In genomic region chr2:239059854-239060253, GRCh38 we compare ENCODE assay signal across 22 cellular contexts.
DNase-seq lines count a peak whose midpoint lies in the region; ATAC-seq, FAIRE-seq and TF ChIP-seq lines count a peak whose summit lies in the region.
"Had no signal": no experiment of that assay in that cellular context is flagged by ENCODE, and none has a peak within 500 bp of the region (broad histone marks: within the 10 kb centered on the region; RNA-seq: fewer than 3 reads in every experiment).

No MANE protein-coding gene starts in this region.

- peaks cover 6% of the 10 kb centered on the region for H3K4me1 Mint-ChIP-seq in stimulated activated effector memory CD8-positive, alpha-beta T cell treated with anti-CD3 and anti-CD28 coated beads, Interleukin-12 subunit alpha, Interleukin-12 subunit beta, amount 100 ng/mL, for 72 hours
- H3K4me1 Mint-ChIP-seq: CD14-positive monocyte had no signal

- H2BK5ac ChIP-seq in mesenchymal stem cell (ENCODE audit: low read depth, low read length, poor library complexity, severe bottlenecking), result no peak overlapping the region

- no peaks in the 10 kb centered on the region for H3K9me3 Mint-ChIP-seq in stimulated activated effector memory CD8-positive, alpha-beta T cell treated with anti-CD3 and anti-CD28 coated beads, Interleukin-12 subunit alpha, Interleukin-12 subunit beta, amount 100 ng/mL, for 72 hours

- intact Hi-C loops in HepG2 (cut with micrococcal nuclease; ENCODE audit: unreplicated experiment), result no loop called here

- TF ChIP-seq EP300 in HepG2 (IDR thresholded peaks at IDR 0.05; ENCODE audit: low read depth in 2 of 2, low read length in 2 of 2) (no peak), HepG2 (CRISPR knock-in tag; IDR thresholded peaks at IDR 0.05; ENCODE audit: borderline replicate concordance) (no peak)

- no peak overlapping the region for H3K14ac ChIP-seq in mesenchymal stem cell (ENCODE audit: low read length in 2 of 2)

- H3K9me3 ChIP-seq in BLaER1, result peaks cover 12% of the 10 kb centered on the region
- no peaks in the 10 kb centered on the region for H3K9me3 ChIP-seq in Loucy (ENCODE audit: insufficient read depth, low read depth, low read length)
- no peaks in the 10 kb centered on the region for H3K9me3 ChIP-seq in HepG2 (ENCODE audit: low read length)
- peaks cover 13% of the 10 kb centered on the region for H3K9me3 ChIP-seq in mesenchymal stem cell (ENCODE audit: control insufficient read depth, low read length)

- TF ChIP-seq CTCF in Loucy (conservative IDR thresholded peaks at IDR 0.05; ENCODE audit: low read length) (no peak), HepG2 (CRISPR knock-in tag; IDR thresholded peaks at IDR 0.05) (no peak)

- H4K91ac ChIP-seq in mesenchymal stem cell (ENCODE audit: low read length), result no peak overlapping the region

- no peak overlapping the region for H2BK12ac ChIP-seq in mesenchymal stem cell (ENCODE audit: low read length in 2 of 2)

- CTCF ChIA-PET in HepG2 (lab: Yijun Ruan, JAX; ENCODE audit: low intra/inter-chr PET ratio, low total read pairs), result no interaction called here

- H3K36me3 Mint-ChIP-seq in stimulated activated effector memory CD8-positive, alpha-beta T cell treated with anti-CD3 and anti-CD28 coated beads, Interleukin-12 subunit alpha, Interleukin-12 subunit beta, amount 100 ng/mL, for 72 hours, result peaks cover 6% of the 10 kb centered on the region

- H3K27ac Mint-ChIP-seq in stimulated activated effector memory CD8-positive, alpha-beta T cell treated with anti-CD3 and anti-CD28 coated beads, Interleukin-12 subunit alpha, Interleukin-12 subunit beta, amount 100 ng/mL, for 72 hours, result peak overlapping the region; percentile 12

- H2AK5ac ChIP-seq in mesenchymal stem cell (ENCODE audit: low read length, severe bottlenecking), result no peak overlapping the region

- H3K27ac ChIP-seq in BLaER1 (peak overlapping the region; percentile 27; the same call in 1 of the 2 replicates), HepG2 (ENCODE audit: extremely low read length, insufficient read depth, low read length) (no peak overlapping the region), mesenchymal stem cell (ENCODE audit: low read length, poor library complexity, severe bottlenecking) (no peak overlapping the region)
- H3K27ac ChIP-seq: GM23248, HL-60 had no signal

- POLR2A ChIA-PET in HepG2 (lab: Yijun Ruan, JAX), result no interaction called here

- no peak overlapping the region for H4K8ac ChIP-seq in mesenchymal stem cell (ENCODE audit: low read length)

- no peak overlapping the region for H3K18ac ChIP-seq in mesenchymal stem cell (ENCODE audit: low read depth in 1 of 2, low read length in 2 of 2)

- FAIRE-seq in HepG2 (lab: Jason Lieb, UNC), result no peak
- FAIRE-seq: GM18507 had no signal

- no peak overlapping the region for H2BK120ac ChIP-seq in mesenchymal stem cell (ENCODE audit: low read depth, low read length)

- peaks cover 65% of the 10 kb centered on the region for H3K36me3 ChIP-seq in BLaER1
- H3K36me3 ChIP-seq in Loucy (ENCODE audit: insufficient read depth, low read length), result no peaks in the 10 kb centered on the region; the same call in 1 of the 2 replicates
- peaks cover 1 to 3% of the 10 kb centered on the region in 2 experiments; a peak in 2 of 5 replicates for H3K36me3 ChIP-seq in HepG2 (replicated peaks in 1 of 2; ENCODE audit: control insufficient read depth in 1 of 2, insufficient read depth in 2 of 2, low read length in 2 of 2)
- H3K36me3 ChIP-seq in mesenchymal stem cell (ENCODE audit: control insufficient read depth in 1 of 2, insufficient read depth in 2 of 2, low read depth in 1 of 2, low read length in 2 of 2), result peaks cover 27 to 48% of the 10 kb centered on the region in 2 experiments

- no peak overlapping the region for H3K23ac ChIP-seq in mesenchymal stem cell (ENCODE audit: low read length in 2 of 2)

- H3K4me1 ChIP-seq in BLaER1 (peaks cover 54% of the 10 kb centered on the region), Loucy (ENCODE audit: insufficient read depth, low read length, poor library complexity, severe bottlenecking) (peaks cover 19% of the 10 kb centered on the region), HepG2 (ENCODE audit: insufficient read depth, low read length) (no peaks in the 10 kb centered on the region), mesenchymal stem cell (ENCODE audit: control insufficient read depth, insufficient read depth, low read depth, low read length) (peaks cover 6% of the 10 kb centered on the region)

- no peaks in the 10 kb centered on the region for H3K9me2 ChIP-seq in Loucy (replicated peaks; ENCODE audit: low read depth, low read length)

- H3K4me2 ChIP-seq in BLaER1, result peak overlapping the region; percentile 64
- H3K4me2 ChIP-seq in Loucy (ENCODE audit: low read depth, low read length, poor library complexity, severe bottlenecking), result peak overlapping the region; percentile 37
- H3K4me2 ChIP-seq in HepG2 (ENCODE audit: low read depth, low read length), result no peak overlapping the region
- no peak overlapping the region for H3K4me2 ChIP-seq in mesenchymal stem cell (ENCODE audit: low read length, poor library complexity, severe bottlenecking)

- H3K4me3 Mint-ChIP-seq in stimulated activated effector memory CD8-positive, alpha-beta T cell treated with anti-CD3 and anti-CD28 coated beads, Interleukin-12 subunit alpha, Interleukin-12 subunit beta, amount 100 ng/mL, for 72 hours, result no peak overlapping the region
- H3K4me3 Mint-ChIP-seq: CD14-positive monocyte had no signal

- H3K79me1 ChIP-seq in mesenchymal stem cell (replicated peaks; ENCODE audit: low read length, poor library complexity, severe bottlenecking), result no peaks in the 10 kb centered on the region

- in situ Hi-C loops in HepG2 (cut with HindIII; ENCODE audit: extremely low pct_ligation_motif_present, low pct_unique_long_range_greater_than_20kb), result no loop called here

- 95% methylated on average over 12 of the region's 12 CpGs for WGBS in HepG2 (ENCODE audit: low lambda C conversion rate)
- WGBS in mesenchymal stem cell, result 94% methylated on average over 11 of the region's 12 CpGs

- TF ChIP-seq RAD21 in HepG2 (CRISPR knock-in tag; IDR thresholded peaks at IDR 0.05), result no peak

- DNase-seq in HepG2 (ENCODE audit: low spot score) (no peak), mesenchymal stem cell (no peak), Kasumi-1 (lab: John Stamatoyannopoulos, UW) (no peak)
- DNase-seq in stimulated activated effector memory CD8-positive, alpha-beta T cell treated with anti-CD3 and anti-CD28 coated beads, Interleukin-12 subunit alpha, Interleukin-12 subunit beta, amount 100 ng/mL, for 72 hours (ENCODE audit: low spot score in 2 of 2), result no peak
- DNase-seq: Calu3; DND-41; GM23248; MV-4-11; NCI-H1105 treated with DMSO at 0.1 percent for 48 hours; NCI-H2029; NCI-H446; NCI-H524 treated with DMSO at 0.1 percent for 48 hours; NCI-H774; NK-92 treated with Interleukin-12 subunit alpha and Interleukin-12 subunit beta, amount 100 ng/mL, for 24 hours; PC-3; SHP77 had no signal

- no peaks in the 10 kb centered on the region for H3K79me2 ChIP-seq in Loucy (ENCODE audit: insufficient read depth, low read length)
- no peaks in the 10 kb centered on the region for H3K79me2 ChIP-seq in HepG2 (ENCODE audit: insufficient read depth, low read length)

- 0 out of 2 replicates have a peak, but pooled peaks cover 12% of the 10 kb centered on the region for H4K20me1 ChIP-seq in BLaER1
- no peaks in the 10 kb centered on the region for H4K20me1 ChIP-seq in Loucy (ENCODE audit: insufficient read depth, low read length, poor library complexity, severe bottlenecking)
- H4K20me1 ChIP-seq in HepG2 (ENCODE audit: insufficient read depth, low read length), result no peaks in the 10 kb centered on the region; the same call in 1 of the 2 replicates

- BruUV-seq in HepG2 (replicated peaks; lab: Mats Ljungman, UMichigan), result no TSS peak

- no peak overlapping the region for H3K4ac ChIP-seq in mesenchymal stem cell (ENCODE audit: low read depth in 1 of 2, low read length in 2 of 2)

- no peak for TF ChIP-seq POLR2A in HepG2 (IDR thresholded peaks at IDR 0.05; ENCODE audit: insufficient read depth in 1 of 2, low read depth in 2 of 2, low read length in 2 of 2)

- H2BK15ac ChIP-seq in mesenchymal stem cell (ENCODE audit: low read depth, poor library complexity, severe bottlenecking), result no peak overlapping the region

- peak; percentile 16; the same call in 2 of the 3 replicates for ATAC-seq in HepG2
- ATAC-seq in stimulated activated effector memory CD8-positive, alpha-beta T cell treated with anti-CD3 and anti-CD28 coated beads, Interleukin-12 subunit alpha, Interleukin-12 subunit beta, amount 100 ng/mL, for 72 hours, result no peak
- no peak for ATAC-seq in GM21390 (IDR thresholded peaks at IDR 0.05; ENCODE audit: unreplicated experiment)
- ATAC-seq: PC-3 had no signal

- no peak overlapping the region for H2AFZ ChIP-seq in Loucy (ENCODE audit: low read length)
- H2AFZ ChIP-seq in HepG2 (ENCODE audit: low read length), result no peak overlapping the region
- no peak overlapping the region for H2AFZ ChIP-seq in mesenchymal stem cell (ENCODE audit: low read depth, low read length)
- H2AFZ ChIP-seq: GM23248 had no signal

- H3K4me3 ChIP-seq in BLaER1, result no peak overlapping the region
- no peak overlapping the region for H3K4me3 ChIP-seq in Loucy (ENCODE audit: low read length, poor library complexity, severe bottlenecking)
- H3K4me3 ChIP-seq in HepG2 (replicated peaks in 1 of 3; ENCODE audit: insufficient read depth in 1 of 3, low read depth in 2 of 3, low read length in 3 of 3), result no peak overlapping the region
- H3K4me3 ChIP-seq in mesenchymal stem cell (ENCODE audit: insufficient read depth in 1 of 2, low read depth in 1 of 2, low read length in 2 of 2), result no peak overlapping the region
- H3K4me3 ChIP-seq: GM23248 had no signal

- H3K27me3 ChIP-seq in BLaER1, result no peaks in the 10 kb centered on the region
- no peaks in the 10 kb centered on the region for H3K27me3 ChIP-seq in Loucy (ENCODE audit: insufficient read depth, low read length, poor library complexity, severe bottlenecking)
- no peaks in the 10 kb centered on the region for H3K27me3 ChIP-seq in HepG2 (ENCODE audit: control insufficient read depth in 1 of 2, insufficient read depth in 2 of 2, low read length in 2 of 2)
- no peaks in the 10 kb centered on the region for H3K27me3 ChIP-seq in mesenchymal stem cell (ENCODE audit: control insufficient read depth in 1 of 2, insufficient read depth in 1 of 2, low read length in 2 of 2)

- peaks cover 3% of the 10 kb centered on the region; the same call in 1 of the 2 replicates for H3F3A ChIP-seq in Loucy (ENCODE audit: low read depth)

- H3K9ac ChIP-seq in BLaER1, result no peak overlapping the region
- H3K9ac ChIP-seq in Loucy (ENCODE audit: low read depth, low read length, poor library complexity, severe bottlenecking), result no peak overlapping the region
- no peak overlapping the region for H3K9ac ChIP-seq in HepG2 (ENCODE audit: insufficient read depth, low read depth, low read length)
- no peak overlapping the region for H3K9ac ChIP-seq in mesenchymal stem cell (ENCODE audit: low read length)
- H3K9ac ChIP-seq: GM23248 had no signal

TF ChIP-seq in HepG2, 621 proteins besides CTCF, POLR2A, EP300 and RAD21 (continues in another document):
- TF ChIP-seq SNAPC2 (CRISPR knock-in tag; IDR thresholded peaks at IDR 0.05) (no peak), ZNF382 (CRISPR knock-in tag; IDR thresholded peaks at IDR 0.05; ENCODE audit: borderline replicate concordance) (no peak), NFYB (CRISPR knock-in tag; IDR thresholded peaks at IDR 0.05) (no peak), HNF4A (CRISPR knock-in tag; IDR thresholded peaks at IDR 0.05) (no peak), MATR3 (CRISPR knock-in tag; IDR thresholded peaks at IDR 0.05) (no peak), ZNF790 (CRISPR knock-in tag; IDR thresholded peaks at IDR 0.05; ENCODE audit: borderline replicate concordance) (no peak)

Comparison
In these comparisons a context has a peak if more than half of its experiments do, and no peak if none do; other contexts are left out.
1. H3K4me2 ChIP-seq: peak in BLaER1 (single experiment) and Loucy (single experiment); none in HepG2 (single experiment) and mesenchymal stem cell (single experiment).